13 cellular contexts compared by ENCODE assay signal in genomic region chr9:83986223-83986622, GRCh38. TPM values are rescaled to one million over a fixed set of nuclear protein-coding genes. Genes with fewer than 3 reads are reported as not detected.
A peak's percentile ranks its signal among the peaks of the same experiment; 100 is the strongest.
DNase-seq lines count a peak whose midpoint lies in the region; ATAC-seq, FAIRE-seq and TF ChIP-seq lines count a peak whose summit lies in the region.
"Had no signal": no experiment of that assay in that cellular context is flagged by ENCODE, and none has a peak within 500 bp of the region (broad histone marks: within the 10 kb centered on the region; RNA-seq: fewer than 3 reads in every experiment).

No MANE protein-coding gene starts in this region.

- H3K4me2 ChIP-seq in SU-DHL-6 (ENCODE audit: low read depth, low read length, poor library complexity, severe bottlenecking), result peak overlapping the region; percentile 93

- H3K4me3 ChIP-seq in SU-DHL-6 (ENCODE audit: insufficient read depth, low read length, poor library complexity, severe bottlenecking) (peak overlapping the region; percentile 27), MG63 (no peak overlapping the region)
- H3K4me3 ChIP-seq: GM23248, lung, thyroid gland had no signal

- peak overlapping the region; percentile 26 for H3K4me3 Mint-ChIP-seq in stimulated activated memory B cell treated with anti-CD40 and anti-IgM and Interleukin-4, amounts not matched to agents 10 μg/mL and 1 μg/mL and 100 μg/mL, for 72 hours
- H3K4me3 Mint-ChIP-seq in activated CD8-positive, alpha-beta T cell treated with anti-CD3 and anti-CD28 coated beads, Interleukin-2, amount 10 ng/mL, durations not matched to agents 7 days and 5 days, result no peak overlapping the region

- H3K36me3 ChIP-seq in SU-DHL-6 (ENCODE audit: low read length), result peaks cover 12% of the 10 kb centered on the region; the same call in 1 of the 2 replicates
- peaks cover 18% of the 10 kb centered on the region for H3K36me3 ChIP-seq in MG63
- H3K36me3 ChIP-seq: thyroid gland had no signal

- no peaks in the 10 kb centered on the region for H3K9me2 ChIP-seq in SU-DHL-6 (replicated peaks; ENCODE audit: insufficient read depth, low read length)

- H3K27ac ChIP-seq in SU-DHL-6 (ENCODE audit: low read depth, low read length), result peak overlapping the region; percentile 72
- H3K27ac ChIP-seq: GM23248, thyroid gland had no signal

- CTCF ChIA-PET in activated CD8-positive, alpha-beta T cell treated with anti-CD3 and anti-CD28 coated beads, Interleukin-2, amount 10 ng/mL, durations not matched to agents 7 days and 5 days (lab: Charles Lee), result interaction anchor here (1.3 kb wide), 1 partner anchor 8 kb away, joined by 7 read pairs; no protein-coding TSS in a partner anchor

- DNase-seq in GM19239 (ENCODE audit: insufficient read length, low spot score) (no peak), OCI-M2 (lab: John Stamatoyannopoulos, UW; ENCODE audit: unreplicated experiment) (no peak), MG63 (no peak)
- DNase-seq in activated CD8-positive, alpha-beta T cell treated with anti-CD3 and anti-CD28 coated beads, Interleukin-2, amount 10 ng/mL, durations not matched to agents 7 days and 5 days, result no peak
- DNase-seq: activated CD8-positive, alpha-beta memory T cell treated with anti-CD3 and anti-CD28 coated beads, Interleukin-2, amount 50 U/mL, for 48 hours; GM23248; NCI-H524 treated with DMSO at 0.1 percent for 48 hours; SHP77 had no signal

- no peak overlapping the region for H2AFZ ChIP-seq in SU-DHL-6 (ENCODE audit: low read depth, low read length, severe bottlenecking)
- H2AFZ ChIP-seq: GM23248 had no signal

- peak overlapping the region; percentile 2 for H3K9ac ChIP-seq in SU-DHL-6 (ENCODE audit: low read length)
- H3K9ac ChIP-seq: GM23248 had no signal

- no peaks in the 10 kb centered on the region for H3K9me3 ChIP-seq in SU-DHL-6 (ENCODE audit: insufficient read depth, low read length)
- H3K9me3 ChIP-seq in MG63, result no peaks in the 10 kb centered on the region
- H3K9me3 ChIP-seq: thyroid gland had no signal

- peaks cover 15% of the 10 kb centered on the region; the same call in 1 of the 2 replicates for H4K20me1 ChIP-seq in SU-DHL-6 (ENCODE audit: low read depth, low read length)

- peaks cover 99% of the 10 kb centered on the region for H3K79me2 ChIP-seq in SU-DHL-6 (ENCODE audit: insufficient read depth, low read length)

- H3K4me1 Mint-ChIP-seq in stimulated activated memory B cell treated with anti-CD40 and anti-IgM and Interleukin-4, amounts not matched to agents 10 μg/mL and 1 μg/mL and 100 μg/mL, for 72 hours, result peaks cover 44% of the 10 kb centered on the region
- peaks cover 41% of the 10 kb centered on the region for H3K4me1 Mint-ChIP-seq in activated CD8-positive, alpha-beta T cell treated with anti-CD3 and anti-CD28 coated beads, Interleukin-2, amount 10 ng/mL, durations not matched to agents 7 days and 5 days (ENCODE audit: low read depth)

- ATAC-seq in HG03469 (IDR thresholded peaks at IDR 0.05; ENCODE audit: unreplicated experiment), result peak; percentile 34
- no peak for ATAC-seq in stimulated activated memory B cell treated with anti-CD40 and anti-IgM and Interleukin-4, amounts not matched to agents 10 μg/mL and 1 μg/mL and 100 μg/mL, for 72 hours
- ATAC-seq in activated CD8-positive, alpha-beta T cell treated with anti-CD3 and anti-CD28 coated beads, Interleukin-2, amount 10 ng/mL, durations not matched to agents 7 days and 5 days, result no peak

- POLR2A ChIA-PET in activated CD8-positive, alpha-beta T cell treated with anti-CD3 and anti-CD28 coated beads, Interleukin-2, amount 10 ng/mL, durations not matched to agents 7 days and 5 days (lab: Charles Lee), result no interaction called here

- no peaks in the 10 kb centered on the region for H3K9me3 Mint-ChIP-seq in stimulated activated memory B cell treated with anti-CD40 and anti-IgM and Interleukin-4, amounts not matched to agents 10 μg/mL and 1 μg/mL and 100 μg/mL, for 72 hours
- no peaks in the 10 kb centered on the region for H3K9me3 Mint-ChIP-seq in activated CD8-positive, alpha-beta T cell treated with anti-CD3 and anti-CD28 coated beads, Interleukin-2, amount 10 ng/mL, durations not matched to agents 7 days and 5 days (ENCODE audit: insufficient read depth)

- peaks cover 27% of the 10 kb centered on the region for H3K36me3 Mint-ChIP-seq in stimulated activated memory B cell treated with anti-CD40 and anti-IgM and Interleukin-4, amounts not matched to agents 10 μg/mL and 1 μg/mL and 100 μg/mL, for 72 hours
- peaks cover 45% of the 10 kb centered on the region for H3K36me3 Mint-ChIP-seq in activated CD8-positive, alpha-beta T cell treated with anti-CD3 and anti-CD28 coated beads, Interleukin-2, amount 10 ng/mL, durations not matched to agents 7 days and 5 days (ENCODE audit: low read depth)

- peaks cover 23% of the 10 kb centered on the region; the same call in 1 of the 2 replicates for H3F3A ChIP-seq in SU-DHL-6 (ENCODE audit: insufficient read depth)

- H3K27me3 ChIP-seq in SU-DHL-6 (ENCODE audit: low read length) (no peaks in the 10 kb centered on the region), MG63 (no peaks in the 10 kb centered on the region)
- H3K27me3 ChIP-seq: thyroid gland had no signal

- peak; percentile 28 for FAIRE-seq in GM19239 (lab: Jason Lieb, UNC)

- TF ChIP-seq CTCF in SU-DHL-6 (IDR thresholded peaks at IDR 0.05; ENCODE audit: insufficient read depth, low read length, poor library complexity, severe bottlenecking), result no peak

- H3K27ac Mint-ChIP-seq in stimulated activated memory B cell treated with anti-CD40 and anti-IgM and Interleukin-4, amounts not matched to agents 10 μg/mL and 1 μg/mL and 100 μg/mL, for 72 hours, result no peak overlapping the region
- no peak overlapping the region for H3K27ac Mint-ChIP-seq in activated CD8-positive, alpha-beta T cell treated with anti-CD3 and anti-CD28 coated beads, Interleukin-2, amount 10 ng/mL, durations not matched to agents 7 days and 5 days

- no peaks in the 10 kb centered on the region for H3K27me3 Mint-ChIP-seq in stimulated activated memory B cell treated with anti-CD40 and anti-IgM and Interleukin-4, amounts not matched to agents 10 μg/mL and 1 μg/mL and 100 μg/mL, for 72 hours
- H3K27me3 Mint-ChIP-seq in activated CD8-positive, alpha-beta T cell treated with anti-CD3 and anti-CD28 coated beads, Interleukin-2, amount 10 ng/mL, durations not matched to agents 7 days and 5 days (ENCODE audit: low read depth), result no peaks in the 10 kb centered on the region

RNA-seq across cellular contexts. Expression of gene RMI1, which starts 5.6 kb away (rescaled TPM):
- total RNA-seq in activated CD8-positive, alpha-beta T cell treated with anti-CD3 and anti-CD28 coated beads, Interleukin-2, amount 10 ng/mL, durations not matched to agents 7 days and 5 days, result 10 to 100 TPM; 23.3 to 23.6 TPM
- total RNA-seq in MG63 (2014; rRNA removed; shearing (Covaris generic); ENCODE audit: low replicate concordance), result 11.6 and 34.4 TPM in 2 replicates

RNA-seq across cellular contexts. Expression of gene HNRNPK, which starts 6.2 kb away (rescaled TPM):
- 100 to 1,000 TPM; 683 to 726 TPM for total RNA-seq in activated CD8-positive, alpha-beta T cell treated with anti-CD3 and anti-CD28 coated beads, Interleukin-2, amount 10 ng/mL, durations not matched to agents 7 days and 5 days
- 753 and 901 TPM in 2 replicates for total RNA-seq in MG63 (2014; rRNA removed; shearing (Covaris generic); ENCODE audit: low replicate concordance)
